In the genomic region with DNA sequence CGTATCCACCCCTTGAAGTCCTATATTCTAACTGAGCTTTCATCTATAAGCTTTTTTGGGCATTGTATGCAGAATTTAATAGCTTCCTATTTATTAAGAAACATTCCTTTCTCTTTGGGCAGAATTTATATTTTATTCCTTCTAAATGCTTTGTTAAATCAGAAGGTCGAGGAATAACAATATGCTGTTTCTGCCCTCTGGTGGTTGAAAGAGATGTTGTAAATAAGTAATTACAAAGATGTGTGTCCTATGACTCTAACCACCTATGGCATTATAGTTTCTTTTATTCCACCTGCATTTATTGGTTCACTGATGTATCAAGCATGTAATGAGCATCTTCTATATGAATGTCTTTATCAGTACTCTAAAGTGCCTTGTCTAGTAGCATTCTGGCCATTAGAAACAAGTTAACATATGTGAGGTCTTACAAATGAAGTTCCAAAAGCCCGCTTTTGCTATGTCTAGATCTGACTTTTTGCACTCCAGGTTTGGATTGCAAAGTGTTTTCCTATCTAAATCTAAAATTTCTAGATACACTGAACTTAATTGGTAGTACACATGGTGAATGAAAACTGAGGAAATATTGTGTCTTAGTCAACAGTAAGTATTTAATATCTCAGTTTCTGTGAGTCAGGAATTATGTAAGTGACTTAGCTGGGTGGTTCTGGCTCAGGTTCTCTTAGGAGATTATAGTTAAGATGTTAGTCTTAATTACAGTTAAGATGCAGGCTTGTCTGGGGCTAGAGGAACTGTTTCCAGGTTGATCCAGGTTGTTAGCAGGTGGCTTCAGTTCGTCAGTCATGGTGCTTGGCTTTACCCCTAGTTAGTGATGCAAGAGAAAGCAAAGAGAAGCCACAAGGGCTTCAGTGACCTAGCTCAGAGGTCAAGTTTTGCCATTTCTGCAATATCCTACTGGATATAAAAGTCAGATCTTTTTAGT, we compare ENCODE assay signal across 8 cellular contexts. TPM values are rescaled to one million over a fixed set of nuclear protein-coding genes. Genes with fewer than 3 reads are reported as not detected.
A peak's percentile ranks its signal among the peaks of the same experiment; 100 is the strongest.
DNase-seq lines count a peak whose midpoint lies in the region; ATAC-seq and TF ChIP-seq lines count a peak whose summit lies in the region.

No MANE protein-coding gene starts in this region.

- H3K9me3 ChIP-seq in right cardiac atrium (ENCODE audit: control insufficient read depth, low read length) = no peaks in the 10 kb centered on the region
- no peaks in the 10 kb centered on the region for H3K9me3 ChIP-seq in suprapubic skin

- TF ChIP-seq POLR2A in suprapubic skin (IDR thresholded peaks at IDR 0.05) = no peak

- DNase-seq in A172 (ENCODE audit: low spot score) = peak; percentile 44
- DNase-seq in GM12865 (ENCODE audit: low read depth) = peak; percentile 50
- DNase-seq in NCI-H1092 treated with DMSO at 0.1 percent for 48 hours (lab: John Stamatoyannopoulos, UW) = peak; percentile 66
- peak; percentile 30 for DNase-seq in amniotic stem cell (lab: John Stamatoyannopoulos, UW)
- no peak for DNase-seq in right cardiac atrium
- no peak for DNase-seq in suprapubic skin (ENCODE audit: low spot score in 2 of 2)
- no peak for DNase-seq in stimulated activated CD4-positive, alpha-beta T cell treated with anti-CD3 and anti-CD28 coated beads, Interleukin-2, amount 100 ng/mL, for 24 hours

- ATAC-seq in right cardiac atrium = peak in 1 of 2 donors; percentile 18
- ATAC-seq in HG02970 (IDR thresholded peaks at IDR 0.05; ENCODE audit: low FRiP score, unreplicated experiment) = no peak

- peak; percentile 41 for TF ChIP-seq CTCF in GM12865 (IDR thresholded peaks at IDR 0.05; ENCODE audit: insufficient read depth, low read depth, low read length, missing control alignments)
- TF ChIP-seq CTCF in suprapubic skin (IDR thresholded peaks at IDR 0.05) = peak; percentile 37 to 45

- H3K27me3 ChIP-seq in right cardiac atrium (ENCODE audit: control insufficient read depth, insufficient read depth) = no peaks in the 10 kb centered on the region
- no peaks in the 10 kb centered on the region for H3K27me3 ChIP-seq in suprapubic skin

- intact Hi-C loops in right cardiac atrium (cut with DNase I) = loop anchor here (5.0 to 10.0 kb wide), 6 partner anchors 52 to 762 kb away; no protein-coding TSS in a partner anchor

- H3K27ac ChIP-seq in right cardiac atrium (ENCODE audit: low read length) = peak overlapping the region; percentile 58
- H3K27ac ChIP-seq in suprapubic skin = no peak overlapping the region

- WGBS in right cardiac atrium = 45% methylated on average over 4 of the region's 4 CpGs
- WGBS in suprapubic skin = 48% methylated on average over 4 of the region's 4 CpGs

- TF ChIP-seq EP300 in suprapubic skin (IDR thresholded peaks at IDR 0.05) = no peak

- H3K36me3 ChIP-seq in suprapubic skin = no peaks in the 10 kb centered on the region

- peaks cover 6% of the 10 kb centered on the region for H3K4me1 ChIP-seq in right cardiac atrium (ENCODE audit: control insufficient read depth, insufficient read depth, low read length)
- peaks cover 34% of the 10 kb centered on the region for H3K4me1 ChIP-seq in suprapubic skin

- H3K4me3 ChIP-seq in GM12865 (ENCODE audit: low read depth, low read length) (no peak overlapping the region), right cardiac atrium (ENCODE audit: low read length) (peak overlapping the region; percentile 14), suprapubic skin (no peak overlapping the region)

RNA-seq across cellular contexts. Expression of a gene that starts 57.5 kb away (rescaled TPM):
- total RNA-seq in A172 (2014; rRNA removed; shearing (Covaris generic)) = 9.9 and 10.8 TPM in 2 replicates
- total RNA-seq in right cardiac atrium = 10 to 100 TPM; 51.0 to 88.0 (median 74.8) TPM
- polyA plus RNA-seq in right cardiac atrium = 47.3 TPM
- total RNA-seq in suprapubic skin = 10 to 100 TPM; 25.8 to 65.5 (median 34.1) TPM

Comparison
In these comparisons a context has a peak if more than half of its experiments do, and no peak if none do; other contexts are left out.
1. DNase-seq: peak in A172 (single experiment), GM12865 (single experiment), NCI-H1092 treated with DMSO at 0.1 percent for 48 hours (single experiment) and amniotic stem cell (single experiment); none in right cardiac atrium (0 of 3), suprapubic skin (0 of 2) and stimulated activated CD4-positive, alpha-beta T cell treated with anti-CD3 and anti-CD28 coated beads, Interleukin-2, amount 100 ng/mL, for 24 hours (0 of 2).